Comparison of ENCODE assay signal across 16 cellular contexts in the genomic region with DNA sequence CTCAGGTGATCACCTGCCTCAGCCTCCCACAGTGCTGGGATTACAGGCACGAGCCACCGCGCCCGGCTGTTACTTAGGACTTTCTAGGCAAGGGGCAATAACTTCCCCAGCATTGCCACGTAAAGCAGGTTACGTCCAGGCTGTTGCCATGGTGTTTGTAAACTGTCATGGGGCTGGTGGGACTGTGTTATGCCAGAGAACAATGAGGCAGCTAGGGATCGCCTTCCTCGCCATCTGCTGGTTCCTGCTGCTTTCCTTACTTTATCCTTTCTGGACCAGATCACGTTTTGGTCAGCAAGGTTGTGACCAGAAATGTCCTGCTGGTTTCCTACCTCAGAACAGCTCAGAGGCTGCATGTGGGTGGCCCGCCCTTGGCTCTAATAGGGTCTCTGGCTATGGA. TPM values are rescaled to one million over a fixed set of nuclear protein-coding genes. Genes with fewer than 3 reads are reported as not detected.
A peak's percentile ranks its signal among the peaks of the same experiment; 100 is the strongest.
DNase-seq lines count a peak whose midpoint lies in the region; ATAC-seq, FAIRE-seq and TF ChIP-seq lines count a peak whose summit lies in the region.
"Had no signal": no experiment of that assay in that cellular context is flagged by ENCODE, and none has a peak within 500 bp of the region (broad histone marks: within the 10 kb centered on the region; RNA-seq: fewer than 3 reads in every experiment).

No MANE protein-coding gene starts in this region.

- peak; percentile 26 for DNase-seq in NCI-H146 (lab: John Stamatoyannopoulos, UW)
- DNase-seq in NCI-H146 treated with DMSO at 0.1 percent for 48 hours (lab: John Stamatoyannopoulos, UW; ENCODE audit: unreplicated experiment), result no peak
- DNase-seq in GM23338 (ENCODE audit: low spot score), result peak; percentile 35
- DNase-seq in neural progenitor cell (ENCODE audit: low spot score), result no peak
- no peak for DNase-seq in lower lobe of right lung
- DNase-seq in frontal cortex (ENCODE audit: low spot score in 2 of 2), result no peak
- DNase-seq: Calu3; DMS79 treated with DMSO at 0.1 percent for 48 hours; HCEC 1CT; NCI-H1092 treated with DMSO at 0.1 percent for 48 hours; NCI-H2081 treated with DMSO at 0.1 percent for 48 hours; NCI-H345; NK-92 treated with Interleukin-12 subunit alpha and Interleukin-12 subunit beta, amount 100 ng/mL, for 24 hours; Peyer's patch had no signal

- H3K9me3 ChIP-seq in neural progenitor cell (ENCODE audit: low read depth), result no peaks in the 10 kb centered on the region
- peaks cover 14% of the 10 kb centered on the region for H3K9me3 ChIP-seq in lower lobe of right lung

- H3K27ac Mint-ChIP-seq in GM23338 (no peak overlapping the region), brain (peak overlapping the region; percentile 47 to 85 (median 78)), neural progenitor cell (no peak overlapping the region)

- H3K4me3 ChIP-seq in GM23338, result no peak overlapping the region
- no peak overlapping the region for H3K4me3 ChIP-seq in neural progenitor cell
- no peak overlapping the region for H3K4me3 ChIP-seq in lower lobe of right lung
- H3K4me3 ChIP-seq: Peyer's patch had no signal

- H3K9ac ChIP-seq in neural progenitor cell, result no peak overlapping the region

- H3F3A ChIP-seq in GM23338 (replicated peaks; ENCODE audit: low read depth), result no peaks in the 10 kb centered on the region
- no peaks in the 10 kb centered on the region for H3F3A ChIP-seq in neural progenitor cell (ENCODE audit: low read depth)

- H3K79me2 ChIP-seq in GM23338 (replicated peaks; ENCODE audit: insufficient read depth), result no peaks in the 10 kb centered on the region
- H3K79me2 ChIP-seq in neural progenitor cell (ENCODE audit: low read depth), result no peaks in the 10 kb centered on the region

- FAIRE-seq in frontal cortex (lab: Jason Lieb, UNC), result no peak

- H3K4me1 ChIP-seq in GM23338 (ENCODE audit: insufficient read depth) (no peaks in the 10 kb centered on the region), neural progenitor cell (peaks cover 4% of the 10 kb centered on the region), lower lobe of right lung (no peaks in the 10 kb centered on the region)
- H3K4me1 ChIP-seq: Peyer's patch had no signal

- TF ChIP-seq CTCF in GM23338 (conservative IDR thresholded peaks at IDR 0.05; ENCODE audit: low read depth in 2 of 2), result no peak
- no peak for TF ChIP-seq CTCF in brain (conservative IDR thresholded peaks at IDR 0.05)
- TF ChIP-seq CTCF in neural progenitor cell (IDR thresholded peaks at IDR 0.05), result no peak
- no peak for TF ChIP-seq CTCF in lower lobe of right lung (IDR thresholded peaks at IDR 0.05)

- intact Hi-C loops in lower lobe of right lung (cut with DNase I), result no loop called here

- H3K27me3 ChIP-seq in GM23338 (ENCODE audit: insufficient read depth), result no peaks in the 10 kb centered on the region
- peaks cover 24% of the 10 kb centered on the region for H3K27me3 ChIP-seq in neural progenitor cell
- peaks cover 51% of the 10 kb centered on the region for H3K27me3 ChIP-seq in lower lobe of right lung (ENCODE audit: low read depth)

- H4K20me1 ChIP-seq in GM23338 (replicated peaks; ENCODE audit: insufficient read depth) (no peaks in the 10 kb centered on the region), neural progenitor cell (ENCODE audit: low read depth) (no peaks in the 10 kb centered on the region)

- no peak overlapping the region for H3K27ac ChIP-seq in GM23338 (ENCODE audit: low read depth)
- H3K27ac ChIP-seq in neural progenitor cell, result no peak overlapping the region
- no peak overlapping the region for H3K27ac ChIP-seq in lower lobe of right lung
- H3K27ac ChIP-seq: Peyer's patch had no signal

- H3K27me3 Mint-ChIP-seq in GM23338 (ENCODE audit: insufficient read depth, low read depth, poor library complexity) (peaks cover 13% of the 10 kb centered on the region), brain (peaks cover 17% of the 10 kb centered on the region), neural progenitor cell (ENCODE audit: insufficient read depth, low read depth) (peaks cover 43% of the 10 kb centered on the region)

- H3K4me2 ChIP-seq in GM23338, result no peak overlapping the region
- H3K4me2 ChIP-seq in neural progenitor cell, result no peak overlapping the region

- H3K36me3 Mint-ChIP-seq in GM23338 (ENCODE audit: low read depth), result peaks cover 9% of the 10 kb centered on the region; the same call in 2 of the 3 replicates
- peaks cover 6% of the 10 kb centered on the region for H3K36me3 Mint-ChIP-seq in brain
- H3K36me3 Mint-ChIP-seq in neural progenitor cell, result no peaks in the 10 kb centered on the region

- peaks cover 27% of the 10 kb centered on the region for H3K9me3 Mint-ChIP-seq in GM23338
- peaks cover 13 to 38% (median 24%) of the 10 kb centered on the region in 5 experiments for H3K9me3 Mint-ChIP-seq in brain
- H3K9me3 Mint-ChIP-seq in neural progenitor cell, result peaks cover 22% of the 10 kb centered on the region

- no peak overlapping the region for H2AFZ ChIP-seq in GM23338
- no peak overlapping the region for H2AFZ ChIP-seq in neural progenitor cell (replicated peaks)

- H3K4me3 Mint-ChIP-seq in GM23338 (no peak overlapping the region), brain (no peak overlapping the region), neural progenitor cell (peak overlapping the region; percentile 67)

- H3K9me2 ChIP-seq in GM23338 (ENCODE audit: insufficient read depth), result no peaks in the 10 kb centered on the region

- H3K4me1 Mint-ChIP-seq in GM23338, result peaks cover 6% of the 10 kb centered on the region; the same call in 1 of the 3 replicates
- H3K4me1 Mint-ChIP-seq in brain, result peaks cover 18% of the 10 kb centered on the region
- H3K4me1 Mint-ChIP-seq in neural progenitor cell, result peaks cover 11% of the 10 kb centered on the region

- ATAC-seq in GM23338 (no peak), lower lobe of right lung (no peak), HG03095 (IDR thresholded peaks at IDR 0.05; ENCODE audit: unreplicated experiment) (no peak)

- H3K36me3 ChIP-seq in GM23338 (ENCODE audit: insufficient read depth) (no peaks in the 10 kb centered on the region), neural progenitor cell (no peaks in the 10 kb centered on the region), lower lobe of right lung (no peaks in the 10 kb centered on the region)
- H3K36me3 ChIP-seq: Peyer's patch had no signal

TF ChIP-seq in GM23338, 12 proteins besides CTCF, POLR2A, EP300 and RAD21 (continues in another document):
- TF ChIP-seq JUNB (IDR thresholded peaks at IDR 0.05; ENCODE audit: unreplicated experiment), result no peak
- TF ChIP-seq ZNF331 (CRISPR knock-in tag; IDR thresholded peaks at IDR 0.05; ENCODE audit: low read depth), result no peak
- TF ChIP-seq EZH2 (IDR thresholded peaks at IDR 0.05; ENCODE audit: low read depth, unreplicated experiment), result no peak
- TF ChIP-seq, protein P1, sequence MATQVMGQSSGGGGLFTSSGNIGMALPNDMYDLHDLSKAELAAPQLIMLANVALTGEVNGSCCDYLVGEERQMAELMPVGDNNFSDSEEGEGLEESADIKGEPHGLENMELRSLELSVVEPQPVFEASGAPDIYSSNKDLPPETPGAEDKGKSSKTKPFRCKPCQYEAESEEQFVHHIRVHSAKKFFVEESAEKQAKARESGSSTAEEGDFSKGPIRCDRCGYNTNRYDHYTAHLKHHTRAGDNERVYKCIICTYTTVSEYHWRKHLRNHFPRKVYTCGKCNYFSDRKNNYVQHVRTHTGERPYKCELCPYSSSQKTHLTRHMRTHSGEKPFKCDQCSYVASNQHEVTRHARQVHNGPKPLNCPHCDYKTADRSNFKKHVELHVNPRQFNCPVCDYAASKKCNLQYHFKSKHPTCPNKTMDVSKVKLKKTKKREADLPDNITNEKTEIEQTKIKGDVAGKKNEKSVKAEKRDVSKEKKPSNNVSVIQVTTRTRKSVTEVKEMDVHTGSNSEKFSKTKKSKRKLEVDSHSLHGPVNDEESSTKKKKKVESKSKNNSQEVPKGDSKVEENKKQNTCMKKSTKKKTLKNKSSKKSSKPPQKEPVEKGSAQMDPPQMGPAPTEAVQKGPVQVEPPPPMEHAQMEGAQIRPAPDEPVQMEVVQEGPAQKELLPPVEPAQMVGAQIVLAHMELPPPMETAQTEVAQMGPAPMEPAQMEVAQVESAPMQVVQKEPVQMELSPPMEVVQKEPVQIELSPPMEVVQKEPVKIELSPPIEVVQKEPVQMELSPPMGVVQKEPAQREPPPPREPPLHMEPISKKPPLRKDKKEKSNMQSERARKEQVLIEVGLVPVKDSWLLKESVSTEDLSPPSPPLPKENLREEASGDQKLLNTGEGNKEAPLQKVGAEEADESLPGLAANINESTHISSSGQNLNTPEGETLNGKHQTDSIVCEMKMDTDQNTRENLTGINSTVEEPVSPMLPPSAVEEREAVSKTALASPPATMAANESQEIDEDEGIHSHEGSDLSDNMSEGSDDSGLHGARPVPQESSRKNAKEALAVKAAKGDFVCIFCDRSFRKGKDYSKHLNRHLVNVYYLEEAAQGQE (IDR thresholded peaks at IDR 0.05; ENCODE audit: unreplicated experiment), result no peak
- no peak for TF ChIP-seq ETS1 (IDR thresholded peaks at IDR 0.05)

RNA-seq across cellular contexts. Expression of gene ZC3H18, which starts 28.4 kb away (rescaled TPM):
- total RNA-seq in GM23338 (2014; rRNA removed; shearing (Covaris generic)), result 25.2 and 30.0 TPM in 2 replicates
- 40.1 and 40.7 TPM in 2 replicates for polyA plus RNA-seq in GM23338 (2016; fragmentation: Nextera tagmentation; extraction: Ambion mirVana)
- polyA plus RNA-seq in brain (ENCODE audit: insufficient read depth, low read depth, low replicate concordance), result 61.8 TPM
- 24.2 and 38.6 TPM in 2 replicates for total RNA-seq in neural progenitor cell (ENCODE audit: low replicate concordance)
- 49.2 TPM for total RNA-seq in lower lobe of right lung
- total RNA-seq in frontal cortex, result 13.9 TPM

Comparison
In these comparisons a context has a peak if more than half of its experiments do, and no peak if none do; other contexts are left out.
1. DNase-seq: peak in NCI-H146 (single experiment) and GM23338 (single experiment); none in NCI-H146 treated with DMSO at 0.1 percent for 48 hours (single experiment), neural progenitor cell (single experiment), lower lobe of right lung (single experiment) and frontal cortex (0 of 2).
2. H3K27ac Mint-ChIP-seq: peak in brain (5 of 5); none in GM23338 (single experiment) and neural progenitor cell (single experiment).